In the genomic region with DNA sequence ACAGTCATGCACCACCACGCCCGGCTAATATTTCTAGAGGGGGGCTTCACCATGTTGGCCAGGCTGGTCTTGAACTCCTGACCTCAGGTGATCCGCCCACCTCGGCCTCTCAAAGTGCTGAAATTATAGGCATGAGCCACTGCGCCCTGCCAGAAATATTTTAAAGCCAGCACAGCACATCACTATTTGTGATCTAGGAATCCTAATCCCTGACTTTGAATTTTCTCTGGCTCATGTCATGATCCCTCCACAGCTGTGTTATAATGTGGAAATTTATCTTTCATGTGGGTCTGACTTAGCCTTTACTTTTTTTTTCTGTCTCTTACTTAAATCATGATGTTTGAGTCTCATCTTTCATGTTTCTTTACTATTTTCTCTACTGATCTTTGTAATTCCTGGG, we compare ENCODE assay signal across 32 cellular contexts.
"Had no signal": no experiment of that assay in that cellular context is flagged by ENCODE, and none has a peak within 500 bp of the region (broad histone marks: within the 10 kb centered on the region; RNA-seq: fewer than 3 reads in every experiment).

No MANE protein-coding gene starts in this region.

- DNase-seq: activated B cell treated with CpG ODN at 0.5 μM for 24 hours; activated CD4-positive, alpha-beta memory T cell treated with anti-CD3 and anti-CD28 coated beads for 36 hours; activated CD4-positive, alpha-beta T cell treated with anti-CD3 and anti-CD28 coated beads for 4 hours; activated CD4-positive, alpha-beta T cell treated with anti-CD3 and anti-CD28 coated beads, Interleukin-2, amount 50 U/mL, for 1 hour; activated CD4-positive, CD25-positive, alpha-beta regulatory T cell treated with anti-CD3 and anti-CD28 coated beads, Interleukin-2, amount 50 U/mL, for 72 hours; activated gamma-delta T cell; activated naive CD4-positive, alpha-beta T cell treated with Interleukin-2 at 50 U/mL for 16 hours; activated naive CD8-positive, alpha-beta T cell treated with anti-CD3 and anti-CD28 coated beads, Interleukin-2, amount 10 ng/mL, durations not matched to agents 7 days and 5 days; activated T-cell treated with anti-CD3 and anti-CD28 coated beads, Interleukin-2, amount 50 U/mL, for 1 hour; activated T-cell treated with anti-CD3 and anti-CD28 coated beads, Interleukin-2, amount 50 U/mL, for 72 hours; adrenal gland; anterior cingulate cortex; caudate nucleus; MM.1S; MV-4-11; NCI-H1092; NCI-H1436 treated with DMSO at 0.1 percent for 48 hours; NCI-H1694 treated with DMSO at 0.1 percent for 48 hours; NCI-H2029 treated with DMSO at 0.1 percent for 48 hours; NCI-H2107; NCI-H2171; NCI-H510A; NCI-H526; NK-92 treated with Interleukin-12 subunit alpha and Interleukin-12 subunit beta, amount 100 ng/mL, for 24 hours; PC-3; SW 1271; T-helper 1 cell; T-helper 2 cell; T-helper 9 cell had no signal

- H3K27ac Mint-ChIP-seq: activated B cell treated with CpG ODN at 0.5 μM for 24 hours; activated CD4-positive, alpha-beta memory T cell treated with anti-CD3 and anti-CD28 coated beads for 36 hours; activated naive CD4-positive, alpha-beta T cell treated with anti-CD3 and anti-CD28 coated beads, Interleukin-2, amount 50 U/mL, for 24 hours; activated naive CD8-positive, alpha-beta T cell treated with anti-CD3 and anti-CD28 coated beads, Interleukin-2, amount 10 ng/mL, durations not matched to agents 7 days and 5 days; activated T-cell treated with anti-CD3 and anti-CD28 coated beads, Interleukin-2, amount 50 U/mL, for 72 hours; activated T-helper 2 cell treated with anti-CD3 and anti-CD28 coated beads, Interferon-gamma antibody, Interleukin-2, Interleukin-4, amounts not matched to agents 10 μg/mL and 5 μg/mL and 100 μg/mL, durations not matched to agents 14 hours and 24 hours and 36 hours; brain had no signal

- H3K36me3 Mint-ChIP-seq: activated CD4-positive, alpha-beta memory T cell treated with anti-CD3 and anti-CD28 coated beads for 36 hours; activated naive CD4-positive, alpha-beta T cell treated with anti-CD3 and anti-CD28 coated beads, Interleukin-2, amount 50 U/mL, for 24 hours; brain had no signal

- H3K4me3 Mint-ChIP-seq: activated B cell treated with CpG ODN at 0.5 μM for 24 hours; activated CD4-positive, alpha-beta memory T cell treated with anti-CD3 and anti-CD28 coated beads for 36 hours; activated naive CD4-positive, alpha-beta T cell treated with anti-CD3 and anti-CD28 coated beads, Interleukin-2, amount 50 U/mL, for 24 hours; activated naive CD8-positive, alpha-beta T cell treated with anti-CD3 and anti-CD28 coated beads, Interleukin-2, amount 10 ng/mL, durations not matched to agents 7 days and 5 days; activated T-cell treated with anti-CD3 and anti-CD28 coated beads, Interleukin-2, amount 50 U/mL, for 72 hours; brain had no signal

- H3K27me3 Mint-ChIP-seq: activated CD4-positive, alpha-beta memory T cell treated with anti-CD3 and anti-CD28 coated beads for 36 hours; activated naive CD4-positive, alpha-beta T cell treated with anti-CD3 and anti-CD28 coated beads, Interleukin-2, amount 50 U/mL, for 24 hours; activated naive CD8-positive, alpha-beta T cell treated with anti-CD3 and anti-CD28 coated beads, Interleukin-2, amount 10 ng/mL, durations not matched to agents 7 days and 5 days had no signal

- H3K9me3 Mint-ChIP-seq: activated B cell treated with CpG ODN at 0.5 μM for 24 hours; activated CD4-positive, alpha-beta memory T cell treated with anti-CD3 and anti-CD28 coated beads for 36 hours; activated naive CD4-positive, alpha-beta T cell treated with anti-CD3 and anti-CD28 coated beads, Interleukin-2, amount 50 U/mL, for 24 hours; activated T-cell treated with anti-CD3 and anti-CD28 coated beads, Interleukin-2, amount 50 U/mL, for 72 hours; activated T-helper 2 cell treated with anti-CD3 and anti-CD28 coated beads, Interferon-gamma antibody, Interleukin-2, Interleukin-4, amounts not matched to agents 10 μg/mL and 5 μg/mL and 100 μg/mL, durations not matched to agents 14 hours and 24 hours and 36 hours; brain had no signal
